24 cellular contexts compared by ENCODE assay signal in the genomic region with DNA sequence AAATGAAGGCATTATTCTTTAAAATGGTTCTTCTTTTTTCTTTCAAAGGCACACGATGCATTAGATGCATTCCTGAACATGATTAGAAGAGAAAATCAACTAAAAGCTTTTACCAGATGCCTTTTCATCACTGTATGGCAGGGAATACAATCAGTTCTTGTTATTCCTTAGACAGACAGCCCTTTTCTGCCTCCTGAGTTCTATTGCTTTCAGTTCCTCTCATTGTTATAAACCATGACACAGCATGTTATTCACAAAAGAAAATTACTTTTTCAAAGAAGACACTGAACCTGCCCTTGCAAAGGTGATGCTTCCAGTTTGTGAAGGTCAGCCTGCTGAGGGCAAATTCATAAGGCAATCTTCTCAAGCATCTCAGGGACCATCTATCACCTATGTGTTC.
"Had no signal": no experiment of that assay in that cellular context is flagged by ENCODE, and none has a peak within 500 bp of the region (broad histone marks: within the 10 kb centered on the region; RNA-seq: fewer than 3 reads in every experiment).

No MANE protein-coding gene starts in this region.

- ATAC-seq: foreskin keratinocyte, left ventricle myocardium superior, pancreas, right lobe of liver had no signal

- H3K36me3 ChIP-seq: adrenal gland, pancreas, right lobe of liver, suprapubic skin, tibial nerve had no signal

- H3K9me3 ChIP-seq: adrenal gland, pancreas, right lobe of liver, suprapubic skin, tibial nerve had no signal

- H3K4me3 Mint-ChIP-seq: activated naive CD8-positive, alpha-beta T cell; activated T-cell treated with anti-CD3 and anti-CD28 coated beads, Interleukin-2, amount 50 U/mL, for 24 hours; nephron; stimulated activated naive CD8-positive, alpha-beta T cell treated with anti-CD3 and anti-CD28 coated beads, Interleukin-15, Interleukin-2, amounts not matched to agents 100 ng/mL and 50 ng/mL, for 24 hours had no signal

- H3K27ac ChIP-seq: adrenal gland, foreskin keratinocyte, pancreas, right lobe of liver, skin epidermis, suprapubic skin, tibial nerve had no signal

- H3K27ac Mint-ChIP-seq: activated naive CD8-positive, alpha-beta T cell; activated T-cell treated with anti-CD3 and anti-CD28 coated beads, Interleukin-2, amount 50 U/mL, for 24 hours; activated T-helper 2 cell treated with anti-CD3 and anti-CD28 coated beads, Interferon-gamma antibody, Interleukin-2, Interleukin-4, amounts not matched to agents 10 μg/mL and 5 μg/mL and 100 μg/mL, durations not matched to agents 14 hours and 24 hours and 36 hours; nephron; stimulated activated naive CD8-positive, alpha-beta T cell treated with anti-CD3 and anti-CD28 coated beads, Interleukin-15, Interleukin-2, amounts not matched to agents 100 ng/mL and 50 ng/mL, for 24 hours had no signal

- H3K27me3 Mint-ChIP-seq: activated T-cell treated with anti-CD3 and anti-CD28 coated beads, Interleukin-2, amount 50 U/mL, for 24 hours had no signal

- FAIRE-seq: astrocyte, islet of Langerhans, pancreas, urothelium cell line had no signal

- H3K27me3 ChIP-seq: adrenal gland, foreskin keratinocyte, pancreas, right lobe of liver, suprapubic skin, tibial nerve had no signal

- DNase-seq: activated CD4-positive, alpha-beta T cell treated with anti-CD3 and anti-CD28 coated beads for 1 hour; activated CD8-positive, alpha-beta memory T cell treated with anti-CD3 and anti-CD28 coated beads, Interleukin-2, amount 50 U/mL, for 4 hours; activated naive CD4-positive, alpha-beta T cell; activated T-cell treated with anti-CD3 and anti-CD28 coated beads, Interleukin-2, amount 50 U/mL, for 24 hours; adrenal gland; central memory CD4-positive, alpha-beta T cell; dermis blood vessel endothelial cell; effector CD8-positive, alpha-beta T cell; foreskin keratinocyte; left ventricle myocardium superior; mammary epithelial cell; pancreas; right lobe of liver; stimulated activated CD4-positive, alpha-beta T cell treated with anti-CD3 and anti-CD28 coated beads, Interleukin-1b, Interleukin-23, amount 100 ng/mL, for 48 hours had no signal

- H3K4me1 ChIP-seq: adrenal gland, foreskin keratinocyte, pancreas, right lobe of liver, suprapubic skin, tibial nerve had no signal

- H3K9me3 Mint-ChIP-seq: activated T-cell treated with anti-CD3 and anti-CD28 coated beads, Interleukin-2, amount 50 U/mL, for 24 hours; activated T-helper 2 cell treated with anti-CD3 and anti-CD28 coated beads, Interferon-gamma antibody, Interleukin-2, Interleukin-4, amounts not matched to agents 10 μg/mL and 5 μg/mL and 100 μg/mL, durations not matched to agents 14 hours and 24 hours and 36 hours; stimulated activated naive CD8-positive, alpha-beta T cell treated with anti-CD3 and anti-CD28 coated beads, Interleukin-15, Interleukin-2, amounts not matched to agents 100 ng/mL and 50 ng/mL, for 24 hours had no signal

- H3K4me3 ChIP-seq: adrenal gland, pancreas, right lobe of liver, skin epidermis, suprapubic skin, tibial nerve had no signal

- H3K36me3 Mint-ChIP-seq: activated naive CD8-positive, alpha-beta T cell had no signal
